In the genomic region with DNA sequence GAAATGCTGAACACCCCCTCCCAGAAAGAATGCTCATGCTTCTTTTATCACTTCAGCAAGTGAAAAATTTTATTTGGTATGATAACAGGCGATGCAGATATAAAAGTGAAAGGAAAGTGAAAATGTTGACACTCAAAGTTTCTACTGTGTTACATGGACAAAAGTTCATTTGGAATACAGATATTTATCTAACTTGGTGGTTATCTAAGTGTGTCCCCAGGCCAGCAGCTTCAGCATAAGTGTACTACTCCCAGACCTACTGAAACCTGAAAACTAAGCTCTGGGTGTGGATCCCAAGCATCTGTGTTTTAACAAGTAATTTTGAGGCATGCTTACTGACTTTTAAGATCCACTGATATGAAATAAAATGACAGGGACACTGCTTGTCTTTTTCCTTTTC, we compare ENCODE assay signal across 22 cellular contexts.
DNase-seq lines count a peak whose midpoint lies in the region; ATAC-seq, FAIRE-seq and TF ChIP-seq lines count a peak whose summit lies in the region.
"Had no signal": no experiment of that assay in that cellular context is flagged by ENCODE, and none has a peak within 500 bp of the region (broad histone marks: within the 10 kb centered on the region; RNA-seq: fewer than 3 reads in every experiment).

No MANE protein-coding gene starts in this region.

- no peak overlapping the region for H2AFZ ChIP-seq in HepG2 (ENCODE audit: low read length)
- H2AFZ ChIP-seq in SU-DHL-6 (ENCODE audit: low read depth, low read length, severe bottlenecking) = peak overlapping the region; percentile 75

- FAIRE-seq in HepG2 (lab: Jason Lieb, UNC) (no peak), small intestine (lab: Jason Lieb, UNC) (no peak)
- FAIRE-seq: A549, GM12878, GM12892, GM18507 had no signal

- TF ChIP-seq POLR2A in right lobe of liver (IDR thresholded peaks at IDR 0.05) = no peak
- no peak for TF ChIP-seq POLR2A in HepG2 (IDR thresholded peaks at IDR 0.05; ENCODE audit: insufficient read depth in 1 of 2, low read depth in 2 of 2, low read length in 2 of 2)

- POLR2A ChIA-PET in HepG2 (lab: Yijun Ruan, JAX) = no interaction called here

- peak in 3 of 4 donors; percentile 33 to 53 (median 40) for ATAC-seq in right lobe of liver
- ATAC-seq in HepG2 = no peak
- ATAC-seq: A549; CD8-positive, alpha-beta T cell; GM12878 had no signal

- H3F3A ChIP-seq in SU-DHL-6 (ENCODE audit: insufficient read depth) = no peaks in the 10 kb centered on the region

- in situ Hi-C loops in HepG2 (cut with HindIII; ENCODE audit: extremely low pct_ligation_motif_present, low pct_unique_long_range_greater_than_20kb) = no loop called here

- DNase-seq in right lobe of liver (no peak), HepG2 (ENCODE audit: low spot score) (no peak), MV-4-11 (lab: John Stamatoyannopoulos, UW) (no peak), small intestine (no peak)
- DNase-seq: AML-193; CD4-positive, alpha-beta T cell; CD8-positive, alpha-beta T cell; DMS 273 treated with DMSO at 0.1 percent for 48 hours; DMS153; DMS53; DMS79; DND-41; EL; GDM1 had no signal

- H3K4me1 ChIP-seq in right lobe of liver (no peaks in the 10 kb centered on the region), HepG2 (ENCODE audit: insufficient read depth, low read length) (no peaks in the 10 kb centered on the region), small intestine (ENCODE audit: control insufficient read depth in 2 of 2, insufficient read depth in 1 of 2, low read depth in 1 of 2, low read length in 1 of 2) (no peaks in the 10 kb centered on the region)
- H3K4me1 ChIP-seq: A549; BLaER1 treated with 17β-estradiol and CSF1 and Interleukin-3, amounts not matched to agents 10 nM and 100 nM had no signal

- H3K9ac ChIP-seq in HepG2 (ENCODE audit: insufficient read depth, low read depth, low read length) (no peak overlapping the region), SU-DHL-6 (ENCODE audit: low read length) (no peak overlapping the region)
- H3K9ac ChIP-seq: BLaER1 treated with 17β-estradiol and CSF1 and Interleukin-3, amounts not matched to agents 10 nM and 100 nM had no signal

- H4K20me1 ChIP-seq in HepG2 (ENCODE audit: insufficient read depth, low read length) (no peaks in the 10 kb centered on the region), SU-DHL-6 (ENCODE audit: low read depth, low read length) (no peaks in the 10 kb centered on the region)
- H4K20me1 ChIP-seq: BLaER1 treated with 17β-estradiol and CSF1 and Interleukin-3, amounts not matched to agents 10 nM and 100 nM had no signal

- H3K4me2 ChIP-seq in HepG2 (ENCODE audit: low read depth, low read length) (no peak overlapping the region), SU-DHL-6 (ENCODE audit: low read depth, low read length, poor library complexity, severe bottlenecking) (peak overlapping the region; percentile 38)
- H3K4me2 ChIP-seq: A549; BLaER1 treated with 17β-estradiol and CSF1 and Interleukin-3, amounts not matched to agents 10 nM and 100 nM had no signal

- no TSS peak for BruUV-seq in HepG2 (replicated peaks; lab: Mats Ljungman, UMichigan)

- no peak for TF ChIP-seq RAD21 in HepG2 (CRISPR knock-in tag; IDR thresholded peaks at IDR 0.05)

- intact Hi-C loops in right lobe of liver (cut with DNase I) = no loop called here
- intact Hi-C loops in HepG2 (cut with micrococcal nuclease; ENCODE audit: unreplicated experiment) = no loop called here

- H3K79me2 ChIP-seq in HepG2 (ENCODE audit: insufficient read depth, low read length) (no peaks in the 10 kb centered on the region), SU-DHL-6 (ENCODE audit: insufficient read depth, low read length) (no peaks in the 10 kb centered on the region)

- TF ChIP-seq CTCF in right lobe of liver (IDR thresholded peaks at IDR 0.05) = no peak
- TF ChIP-seq CTCF in HepG2 (CRISPR knock-in tag; IDR thresholded peaks at IDR 0.05) = no peak
- no peak for TF ChIP-seq CTCF in SU-DHL-6 (IDR thresholded peaks at IDR 0.05; ENCODE audit: insufficient read depth, low read length, poor library complexity, severe bottlenecking)

- no peaks in the 10 kb centered on the region for H3K9me3 ChIP-seq in right lobe of liver
- no peaks in the 10 kb centered on the region for H3K9me3 ChIP-seq in HepG2 (ENCODE audit: low read length)
- no peaks in the 10 kb centered on the region for H3K9me3 ChIP-seq in SU-DHL-6 (ENCODE audit: insufficient read depth, low read length)
- no peaks in the 10 kb centered on the region for H3K9me3 ChIP-seq in small intestine (ENCODE audit: control insufficient read depth, low read depth)
- H3K9me3 ChIP-seq: A549; BLaER1 treated with 17β-estradiol and CSF1 and Interleukin-3, amounts not matched to agents 10 nM and 100 nM had no signal

- WGBS in right lobe of liver (ENCODE audit: insufficient coverage, low coverage, low lambda C conversion rate, missing lambda C conversion rate) = 11% methylated on average over 1 of the region's 1 CpG
- 63% methylated on average over 1 of the region's 1 CpG for WGBS in HepG2 (ENCODE audit: low lambda C conversion rate)
- WGBS in small intestine, 3 donors = 23 to 52% (median 27%) methylated on average over 1 of the region's 1 CpG

- no peaks in the 10 kb centered on the region for H3K27me3 ChIP-seq in right lobe of liver
- no peaks in the 10 kb centered on the region for H3K27me3 ChIP-seq in HepG2 (ENCODE audit: control insufficient read depth in 1 of 2, insufficient read depth in 2 of 2, low read length in 2 of 2)
- H3K27me3 ChIP-seq in SU-DHL-6 (ENCODE audit: low read length) = no peaks in the 10 kb centered on the region
- H3K27me3 ChIP-seq in small intestine (ENCODE audit: control insufficient read depth in 2 of 2, insufficient read depth in 2 of 2, low read length in 2 of 2) = no peaks in the 10 kb centered on the region
- H3K27me3 ChIP-seq: BLaER1 treated with 17β-estradiol and CSF1 and Interleukin-3, amounts not matched to agents 10 nM and 100 nM had no signal

- H3K4me3 ChIP-seq in right lobe of liver (no peak overlapping the region), HepG2 (replicated peaks in 1 of 3; ENCODE audit: insufficient read depth in 1 of 3, low read depth in 2 of 3, low read length in 3 of 3) (no peak overlapping the region), SU-DHL-6 (ENCODE audit: insufficient read depth, low read length, poor library complexity, severe bottlenecking) (no peak overlapping the region), small intestine (ENCODE audit: low read depth in 1 of 2, low read length in 2 of 2) (no peak overlapping the region)
- H3K4me3 ChIP-seq: A549; BLaER1 treated with 17β-estradiol and CSF1 and Interleukin-3, amounts not matched to agents 10 nM and 100 nM; GM12878 had no signal

- no peaks in the 10 kb centered on the region for H3K9me2 ChIP-seq in SU-DHL-6 (replicated peaks; ENCODE audit: insufficient read depth, low read length)

- H3K36me3 ChIP-seq in right lobe of liver (no peaks in the 10 kb centered on the region), HepG2 (replicated peaks in 1 of 2; ENCODE audit: control insufficient read depth in 1 of 2, insufficient read depth in 2 of 2, low read length in 2 of 2) (no peaks in the 10 kb centered on the region), SU-DHL-6 (ENCODE audit: low read length) (no peaks in the 10 kb centered on the region), small intestine (ENCODE audit: control insufficient read depth in 2 of 2, insufficient read depth in 2 of 2, low read length in 2 of 2) (no peaks in the 10 kb centered on the region)
- H3K36me3 ChIP-seq: BLaER1 treated with 17β-estradiol and CSF1 and Interleukin-3, amounts not matched to agents 10 nM and 100 nM had no signal

- CTCF ChIA-PET in HepG2 (lab: Yijun Ruan, JAX; ENCODE audit: low intra/inter-chr PET ratio, low total read pairs) = no interaction called here

- TF ChIP-seq EP300 in HepG2 (IDR thresholded peaks at IDR 0.05; ENCODE audit: low read depth in 2 of 2, low read length in 2 of 2) = no peak
- no peak for TF ChIP-seq EP300 in HepG2 (CRISPR knock-in tag; IDR thresholded peaks at IDR 0.05; ENCODE audit: borderline replicate concordance)

- no peak overlapping the region for H3K27ac ChIP-seq in right lobe of liver
- no peak overlapping the region for H3K27ac ChIP-seq in HepG2 (ENCODE audit: extremely low read length, insufficient read depth, low read length)
- no peak overlapping the region for H3K27ac ChIP-seq in SU-DHL-6 (ENCODE audit: low read depth, low read length)
- H3K27ac ChIP-seq in small intestine (ENCODE audit: low read depth in 1 of 2, low read length in 1 of 2) = no peak overlapping the region
- H3K27ac ChIP-seq: 22Rv1; A549; BLaER1 treated with 17β-estradiol and CSF1 and Interleukin-3, amounts not matched to agents 10 nM and 100 nM; C4-2B had no signal

TF ChIP-seq in HepG2, 621 proteins besides CTCF, POLR2A, EP300 and RAD21:
- no peak for TF ChIP-seq ZNF839 (CRISPR knock-in tag; IDR thresholded peaks at IDR 0.05; ENCODE audit: borderline replicate concordance)
